Comparison of ENCODE assay signal across 31 cellular contexts in the genomic region with DNA sequence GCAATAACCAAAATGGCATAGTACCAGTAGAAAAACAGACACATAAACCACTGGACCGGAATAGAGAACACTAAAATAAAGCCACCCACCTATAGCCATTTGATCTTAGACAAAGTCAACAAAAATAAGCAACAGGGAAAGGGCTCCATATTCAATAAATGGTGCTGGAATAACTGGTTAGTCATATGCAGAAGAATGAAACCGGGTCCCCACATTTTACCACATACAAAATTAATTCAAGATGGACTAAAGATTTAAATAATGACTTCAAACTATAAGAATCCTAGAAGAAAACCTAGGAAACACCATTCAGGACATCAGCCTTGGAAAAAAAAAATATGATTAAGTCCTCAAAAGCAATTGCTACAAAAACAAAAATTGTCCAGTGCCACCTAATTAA. TPM values are rescaled to one million over a fixed set of nuclear protein-coding genes. Genes with fewer than 3 reads are reported as not detected.
"Had no signal": no experiment of that assay in that cellular context is flagged by ENCODE, and none has a peak within 500 bp of the region (broad histone marks: within the 10 kb centered on the region; RNA-seq: fewer than 3 reads in every experiment).

No MANE protein-coding gene starts in this region.

- H3K27ac Mint-ChIP-seq: activated CD4-positive, alpha-beta memory T cell treated with anti-CD3 and anti-CD28 coated beads for 36 hours; activated CD4-positive, alpha-beta T cell treated with anti-CD3 and anti-CD28 coated beads, Interleukin-2, amount 10 ng/mL, durations not matched to agents 24 days and 14 days; activated T-cell treated with anti-CD3 and anti-CD28 coated beads, Interleukin-2, amount 50 U/mL, for 24 hours; brain; immature natural killer cell; nephron; stimulated activated naive B cell treated with anti-CD40 and anti-IgM and Interleukin-4, amounts not matched to agents 10 μg/mL and 1 μg/mL and 100 μg/mL, for 72 hours had no signal

- ATAC-seq: foreskin keratinocyte; heart left ventricle; left colon; right cardiac atrium; stimulated activated naive B cell treated with anti-CD40 and anti-IgM and Interleukin-4, amounts not matched to agents 10 μg/mL and 1 μg/mL and 100 μg/mL, for 72 hours; upper lobe of right lung had no signal

- H3K27me3 Mint-ChIP-seq: activated CD4-positive, alpha-beta memory T cell treated with anti-CD3 and anti-CD28 coated beads for 36 hours; activated CD4-positive, alpha-beta T cell treated with anti-CD3 and anti-CD28 coated beads, Interleukin-2, amount 10 ng/mL, durations not matched to agents 24 days and 14 days; activated T-cell treated with anti-CD3 and anti-CD28 coated beads, Interleukin-2, amount 50 U/mL, for 24 hours; stimulated activated naive B cell treated with anti-CD40 and anti-IgM and Interleukin-4, amounts not matched to agents 10 μg/mL and 1 μg/mL and 100 μg/mL, for 72 hours had no signal

- H3K27me3 ChIP-seq: cardiac muscle cell, colonic mucosa, esophagus squamous epithelium, foreskin keratinocyte, heart left ventricle, suprapubic skin, tibial artery, upper lobe of right lung had no signal

- H3K9me3 ChIP-seq: colonic mucosa, esophagus squamous epithelium, suprapubic skin, tibial artery, upper lobe of right lung had no signal

- H3K4me1 ChIP-seq: colonic mucosa, esophagus squamous epithelium, foreskin keratinocyte, heart left ventricle, suprapubic skin, upper lobe of right lung had no signal

- H3K36me3 Mint-ChIP-seq: activated CD4-positive, alpha-beta memory T cell treated with anti-CD3 and anti-CD28 coated beads for 36 hours; brain; immature natural killer cell; stimulated activated naive B cell treated with anti-CD40 and anti-IgM and Interleukin-4, amounts not matched to agents 10 μg/mL and 1 μg/mL and 100 μg/mL, for 72 hours had no signal

- H3K4me3 ChIP-seq: cardiac muscle cell, colonic mucosa, esophagus squamous epithelium, heart left ventricle, suprapubic skin, tibial artery, upper lobe of right lung had no signal

- H3K4me1 Mint-ChIP-seq: activated CD4-positive, alpha-beta T cell treated with anti-CD3 and anti-CD28 coated beads, Interleukin-2, amount 10 ng/mL, durations not matched to agents 24 days and 14 days; brain; immature natural killer cell; nephron; stimulated activated naive B cell treated with anti-CD40 and anti-IgM and Interleukin-4, amounts not matched to agents 10 μg/mL and 1 μg/mL and 100 μg/mL, for 72 hours had no signal

- H3K9me3 Mint-ChIP-seq: activated CD4-positive, alpha-beta memory T cell treated with anti-CD3 and anti-CD28 coated beads for 36 hours; activated CD4-positive, alpha-beta T cell treated with anti-CD3 and anti-CD28 coated beads, Interleukin-2, amount 10 ng/mL, durations not matched to agents 24 days and 14 days; nephron had no signal

- H3K4me3 Mint-ChIP-seq: activated CD4-positive, alpha-beta memory T cell treated with anti-CD3 and anti-CD28 coated beads for 36 hours; activated CD4-positive, alpha-beta T cell treated with anti-CD3 and anti-CD28 coated beads, Interleukin-2, amount 10 ng/mL, durations not matched to agents 24 days and 14 days; activated T-cell treated with anti-CD3 and anti-CD28 coated beads, Interleukin-2, amount 50 U/mL, for 24 hours; brain; immature natural killer cell; nephron; stimulated activated naive B cell treated with anti-CD40 and anti-IgM and Interleukin-4, amounts not matched to agents 10 μg/mL and 1 μg/mL and 100 μg/mL, for 72 hours had no signal

- DNase-seq: activated CD4-positive, alpha-beta memory T cell treated with anti-CD3 and anti-CD28 coated beads for 36 hours; activated CD4-positive, alpha-beta T cell treated with anti-CD3 and anti-CD28 coated beads, Interleukin-2, amount 10 ng/mL, durations not matched to agents 24 days and 14 days; activated CD4-positive, CD25-positive, alpha-beta regulatory T cell treated with anti-CD3 and anti-CD28 coated beads, Interleukin-2, amount 50 U/mL, for 72 hours; activated CD8-positive, alpha-beta memory T cell treated with anti-CD3 and anti-CD28 coated beads, Interleukin-2, amount 50 U/mL, for 48 hours; activated gamma-delta T cell treated with Interleukin-2 at 50 U/mL for 16 hours; activated naive CD4-positive, alpha-beta T cell treated with anti-CD3 and anti-CD28 coated beads, Interleukin-2, amount 50 U/mL, for 16 hours; activated T-cell treated with anti-CD3 and anti-CD28 coated beads, Interleukin-2, amount 50 U/mL, for 24 hours; amygdala; cerebellar nuclear complex; colonic mucosa; effector CD8-positive, alpha-beta T cell; esophagus squamous epithelium; foreskin keratinocyte; heart left ventricle; hypothalamus; immature natural killer cell; kidney; left colon; mammary epithelial cell; posterior cingulate gyrus; right cardiac atrium; stimulated activated CD4-positive, alpha-beta T cell treated with anti-CD3 and anti-CD28 coated beads, Interleukin-15, amount 100 ng/mL, for 24 hours; stimulated activated CD4-positive, alpha-beta T cell treated with anti-CD3 and anti-CD28 coated beads, Interleukin-2, amount 100 ng/mL, for 24 hours; stimulated activated naive B cell treated with anti-CD40 and anti-IgM and Interleukin-4, amounts not matched to agents 10 μg/mL and 1 μg/mL and 100 μg/mL, for 72 hours; tibial artery; upper lobe of right lung had no signal

- H3K36me3 ChIP-seq: cardiac muscle cell, colonic mucosa, esophagus squamous epithelium, heart left ventricle, suprapubic skin, tibial artery, upper lobe of right lung had no signal

RNA-seq across cellular contexts. Expression of a gene that starts 30.1 kb away (rescaled TPM):
- total RNA-seq: activated CD4-positive, alpha-beta memory T cell treated with anti-CD3 and anti-CD28 coated beads for 36 hours; activated CD4-positive, alpha-beta T cell treated with anti-CD3 and anti-CD28 coated beads, Interleukin-2, amount 10 ng/mL, durations not matched to agents 24 days and 14 days; activated CD8-positive, alpha-beta memory T cell treated with anti-CD3 and anti-CD28 coated beads for 36 hours; foreskin keratinocyte had no signal
